Comparison of ENCODE assay signal across 8 cellular contexts in the genomic region with DNA sequence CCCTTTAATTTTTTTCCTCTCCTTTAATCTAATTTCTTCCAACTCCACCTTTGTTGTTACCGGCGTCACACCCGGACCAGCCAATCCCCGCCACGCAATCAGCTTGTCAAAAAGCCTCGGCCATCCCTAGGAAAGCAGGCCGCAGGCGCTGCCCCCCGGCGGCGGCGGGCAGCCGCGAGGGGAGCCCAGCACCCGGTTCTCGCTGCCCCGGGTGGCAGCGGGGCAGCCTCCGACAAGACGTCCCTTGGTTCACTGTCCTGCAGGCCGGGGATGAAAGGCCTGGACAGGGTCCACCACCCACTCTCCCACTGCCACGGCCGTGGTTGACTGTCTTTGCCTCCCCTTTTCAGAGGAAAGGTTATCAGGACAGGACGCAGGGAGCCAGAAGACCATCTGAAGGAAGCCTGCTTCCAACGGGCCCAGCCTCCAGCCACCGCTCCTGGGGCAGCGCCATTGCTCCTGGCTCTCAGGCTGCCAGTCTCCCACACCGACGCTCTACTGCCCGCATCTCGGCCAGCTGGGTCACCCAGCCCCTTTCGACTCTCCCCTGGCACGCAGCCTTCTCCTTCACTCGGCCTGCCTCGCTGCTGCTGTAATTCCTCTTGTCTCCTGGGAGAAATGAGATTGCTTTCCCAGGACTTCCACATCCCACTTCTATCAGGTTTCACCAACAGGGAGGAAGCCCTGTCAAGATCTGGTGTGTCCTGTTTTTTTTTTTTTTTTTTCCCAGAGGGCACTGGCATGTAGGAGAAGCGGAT. TPM values are rescaled to one million over a fixed set of nuclear protein-coding genes. Genes with fewer than 3 reads are reported as not detected.
DNase-seq lines count a peak whose midpoint lies in the region; ATAC-seq and TF ChIP-seq lines count a peak whose summit lies in the region.

No MANE protein-coding gene starts in this region.

- no peaks in the 10 kb centered on the region for H3K36me3 ChIP-seq in endocrine pancreas (ENCODE audit: control insufficient read depth, insufficient read depth, low read length)
- no peaks in the 10 kb centered on the region for H3K36me3 ChIP-seq in lung (ENCODE audit: control insufficient read depth in 2 of 2, insufficient read depth in 2 of 2, low read length in 2 of 2)
- H3K36me3 ChIP-seq in stomach, result peaks cover 0 to under 1% (median 0%) of the 10 kb centered on the region in 4 donors

- peak; percentile 61 for TF ChIP-seq POLR2A in GM18505 (IDR thresholded peaks at IDR 0.05; ENCODE audit: borderline replicate concordance, extremely low read depth, insufficient read depth, insufficient read length)
- TF ChIP-seq POLR2A in stomach (IDR thresholded peaks at IDR 0.05), result no peak

- H3K27ac Mint-ChIP-seq in activated CD4-positive, alpha-beta T cell treated with anti-CD3 and anti-CD28 coated beads, Interleukin-2, amount 10 ng/mL, durations not matched to agents 24 days and 14 days, result peak overlapping the region; percentile 91

- peak overlapping the region; percentile 94 for H3K4me3 Mint-ChIP-seq in activated CD4-positive, alpha-beta T cell treated with anti-CD3 and anti-CD28 coated beads, Interleukin-2, amount 10 ng/mL, durations not matched to agents 24 days and 14 days

- H3K27me3 ChIP-seq in AG04450 (ENCODE audit: control insufficient read depth, insufficient read depth, low read length) (no peaks in the 10 kb centered on the region), endocrine pancreas (ENCODE audit: control insufficient read depth, insufficient read depth, low read length) (no peaks in the 10 kb centered on the region), lung (ENCODE audit: control insufficient read depth, insufficient read depth) (no peaks in the 10 kb centered on the region), stomach (no peaks in the 10 kb centered on the region)

- intact Hi-C loops in activated CD4-positive, alpha-beta T cell treated with anti-CD3 and anti-CD28 coated beads, Interleukin-2, amount 10 ng/mL, durations not matched to agents 24 days and 14 days (cut with micrococcal nuclease), result no loop called here
- intact Hi-C loops in stomach (cut with DNase I; ENCODE audit: low total_unique reads), result no loop called here

- CTCF ChIA-PET in AG04450 (lab: Charles Lee), result interaction anchor here (0.6 to 2.1 kb wide), 6 partner anchors 12 to 293 kb away, joined by 3 to 19 read pairs (median 6); a partner anchor contains a TSS

- peaks cover 9% of the 10 kb centered on the region for H3K36me3 Mint-ChIP-seq in activated CD4-positive, alpha-beta T cell treated with anti-CD3 and anti-CD28 coated beads, Interleukin-2, amount 10 ng/mL, durations not matched to agents 24 days and 14 days (ENCODE audit: low read depth)

- no peaks in the 10 kb centered on the region for H3K9me3 Mint-ChIP-seq in activated CD4-positive, alpha-beta T cell treated with anti-CD3 and anti-CD28 coated beads, Interleukin-2, amount 10 ng/mL, durations not matched to agents 24 days and 14 days

- no peak for DNase-seq in AG04450 (ENCODE audit: low read depth, low spot score)
- DNase-seq in NCI-H2227 treated with DMSO at 0.1 percent for 48 hours (lab: John Stamatoyannopoulos, UW), result peak; percentile 86
- DNase-seq in activated CD4-positive, alpha-beta T cell treated with anti-CD3 and anti-CD28 coated beads, Interleukin-2, amount 10 ng/mL, durations not matched to agents 24 days and 14 days, result peak; percentile 86
- peak; percentile 78 for DNase-seq in lung (ENCODE audit: low spot score)
- peak; percentile 76 for DNase-seq in stomach

- H3K4me3 ChIP-seq in AG04450 (ENCODE audit: low read depth, low read length) (peak overlapping the region; percentile 83), endocrine pancreas (ENCODE audit: control insufficient read depth, insufficient read depth, low read length) (peak overlapping the region; percentile 38), lung (peak overlapping the region; percentile 38), stomach (peak overlapping the region; percentile 73 to 99 (median 86))

- H3K4me1 ChIP-seq in endocrine pancreas (ENCODE audit: control insufficient read depth, insufficient read depth, low read length) (peaks cover 5% of the 10 kb centered on the region), lung (ENCODE audit: control insufficient read depth in 2 of 2, insufficient read depth in 2 of 2, low read length in 2 of 2) (peaks cover 5 to 12% of the 10 kb centered on the region in 2 donors), stomach (peaks cover 28 to 44% (median 34%) of the 10 kb centered on the region in 4 donors)

- H3K27me3 Mint-ChIP-seq in activated CD4-positive, alpha-beta T cell treated with anti-CD3 and anti-CD28 coated beads, Interleukin-2, amount 10 ng/mL, durations not matched to agents 24 days and 14 days, result peaks cover 2% of the 10 kb centered on the region

- H3K9me3 ChIP-seq in AG04450 (ENCODE audit: control insufficient read depth, insufficient read depth, low read length) (no peaks in the 10 kb centered on the region; the same call in 1 of the 2 replicates), endocrine pancreas (ENCODE audit: control insufficient read depth, low read length) (no peaks in the 10 kb centered on the region), lung (ENCODE audit: control insufficient read depth in 2 of 2, insufficient read depth in 1 of 2, low read length in 1 of 2) (no peaks in the 10 kb centered on the region), stomach (no peaks in the 10 kb centered on the region)

- peak overlapping the region; percentile 84 for H3K9ac ChIP-seq in endocrine pancreas (ENCODE audit: control insufficient read depth, insufficient read depth, low read length)

- no peak for TF ChIP-seq EP300 in stomach (IDR thresholded peaks at IDR 0.05)

- peaks cover 20% of the 10 kb centered on the region for H3K4me1 Mint-ChIP-seq in activated CD4-positive, alpha-beta T cell treated with anti-CD3 and anti-CD28 coated beads, Interleukin-2, amount 10 ng/mL, durations not matched to agents 24 days and 14 days

- TF ChIP-seq CTCF in AG04450 (IDR thresholded peaks at IDR 0.05; ENCODE audit: low read depth, low read length) (peak; percentile 30), lung (IDR thresholded peaks at IDR 0.05; ENCODE audit: control extremely low read depth, extremely low read depth) (no peak), stomach (IDR thresholded peaks at IDR 0.05) (peak in 3 of 7 experiments; percentile 6 to 16 (median 16))

- POLR2A ChIA-PET in AG04450 (lab: Yijun Ruan, JAX), result interaction anchor here (0.6 to 3.5 kb wide), 10 partner anchors 11 to 291 kb away, joined by 3 to 11 read pairs (median 4); a partner anchor contains a TSS

- WGBS in lung, 2 donors, result 3 to 5% methylated on average over 36 of the region's 36 CpGs
- 2 to 7% (median 4%) methylated on average over 27 to 36 of the region's 36 CpGs for WGBS in stomach, 5 donors

- H3K27ac ChIP-seq in AG04450 (ENCODE audit: low read depth, low read length) (peak overlapping the region; percentile 81), lung (ENCODE audit: low read depth in 1 of 2, low read length in 1 of 2) (peak overlapping the region; percentile 98 to 99), stomach (peak overlapping the region; percentile 96 to 100 (median 99))

- no peak for ATAC-seq in GM18505 (IDR thresholded peaks at IDR 0.05; ENCODE audit: unreplicated experiment)
- ATAC-seq in lung (ENCODE audit: insufficient read depth, low FRiP score), result no peak
- no peak for ATAC-seq in activated CD4-positive, CD25-positive, alpha-beta regulatory T cell treated with anti-CD3 and anti-CD28 coated beads, Interleukin-2, amount 50 U/mL, for 24 hours

RNA-seq across cellular contexts. Expression of a gene that starts 2.8 kb away (rescaled TPM):
- 26.6 and 30.0 TPM in 2 replicates for polyA plus RNA-seq in AG04450 (2011; rRNA removed)
- 28.6 and 31.2 TPM in 2 replicates for polyA minus RNA-seq in AG04450 (2011; rRNA and poly(A)+ RNA removed)
- total RNA-seq in activated CD4-positive, alpha-beta T cell treated with anti-CD3 and anti-CD28 coated beads, Interleukin-2, amount 10 ng/mL, durations not matched to agents 24 days and 14 days, result 193 and 195 TPM in 2 replicates
- total RNA-seq in lung, result 10 to 100 TPM; 70.7 to 75.5 TPM
- 10 to 100 TPM; 31.9 to 33.8 TPM for polyA plus RNA-seq in lung
- 100 to 1,000 TPM in 2 of 5 donors, 10 to 100 TPM in 3; 35.8 to 198 (median 59.4) TPM for total RNA-seq in stomach
- polyA plus RNA-seq in stomach, result 10 to 100 TPM; 25.5 to 28.8 (median 27.4) TPM

RNA-seq across cellular contexts. Expression of a gene that starts 22.6 kb away (rescaled TPM):
- polyA plus RNA-seq in AG04450 (2011; rRNA removed) (44.1 and 51.6 TPM in 2 replicates), lung (10 to 100 TPM; 50.4 to 50.7 TPM), stomach (10 to 100 TPM; 21.0 to 29.9 (median 29.2) TPM)
- polyA minus RNA-seq in AG04450 (2011; rRNA and poly(A)+ RNA removed), result 41.8 and 45.1 TPM in 2 replicates
- 105 and 118 TPM in 2 replicates for total RNA-seq in activated CD4-positive, alpha-beta T cell treated with anti-CD3 and anti-CD28 coated beads, Interleukin-2, amount 10 ng/mL, durations not matched to agents 24 days and 14 days
- total RNA-seq in lung (10 to 100 TPM; 30.1 to 70.6 TPM), stomach (10 to 100 TPM; 11.1 to 57.4 (median 43.7) TPM)

RNA-seq across cellular contexts. Expression of a gene that starts 35.5 kb away (rescaled TPM):
- polyA plus RNA-seq in AG04450 (2011; rRNA removed) (34.3 and 37.1 TPM in 2 replicates), lung (10 to 100 TPM; 37.5 to 40.2 TPM), stomach (10 to 100 TPM; 16.2 to 37.8 (median 16.5) TPM)
- 22.6 and 32.5 TPM in 2 replicates for polyA minus RNA-seq in AG04450 (2011; rRNA and poly(A)+ RNA removed)
- 16.1 and 19.0 TPM in 2 replicates for total RNA-seq in activated CD4-positive, alpha-beta T cell treated with anti-CD3 and anti-CD28 coated beads, Interleukin-2, amount 10 ng/mL, durations not matched to agents 24 days and 14 days
- total RNA-seq in lung (10 to 100 TPM; 32.1 to 36.9 TPM), stomach (10 to 100 TPM; 10.7 to 62.4 (median 16.2) TPM)

RNA-seq across cellular contexts. Expression of a gene that starts 45.6 kb away (rescaled TPM):
- not detected in 2 replicates for polyA plus RNA-seq in AG04450 (2011; rRNA removed)
- polyA minus RNA-seq in AG04450 (2011; rRNA and poly(A)+ RNA removed), result not detected in 2 replicates
- not detected in 2 replicates for total RNA-seq in activated CD4-positive, alpha-beta T cell treated with anti-CD3 and anti-CD28 coated beads, Interleukin-2, amount 10 ng/mL, durations not matched to agents 24 days and 14 days
- total RNA-seq in lung, result 10 to 100 TPM in 1 of 2 donors, 1 to 10 TPM in 1; 1.4 to 40.9 TPM
- under 1 TPM; 0.10 to 0.13 TPM for polyA plus RNA-seq in lung
- total RNA-seq in stomach, result 1 to 10 TPM in 1 of 5 donors, not detected in 4; 8.3 TPM
- polyA plus RNA-seq in stomach, result not detected

RNA-seq across cellular contexts. Expression of a gene that starts 51.8 kb away (rescaled TPM):
- polyA plus RNA-seq in AG04450 (2011; rRNA removed) (not detected in 2 replicates), lung (under 1 TPM; 0.10 TPM), stomach (under 1 TPM in 2 of 3 donors, not detected in 1; 0.30 to 0.31 TPM)
- not detected in 2 replicates for polyA minus RNA-seq in AG04450 (2011; rRNA and poly(A)+ RNA removed)
- 0.09 and 0.78 TPM in 2 replicates for total RNA-seq in activated CD4-positive, alpha-beta T cell treated with anti-CD3 and anti-CD28 coated beads, Interleukin-2, amount 10 ng/mL, durations not matched to agents 24 days and 14 days
- total RNA-seq in lung (under 1 TPM in 1 of 2 donors, not detected in 1; 0.11 TPM), stomach (under 1 TPM in 1 of 5 donors, not detected in 4; 0.73 TPM)
